In genomic region chr22:35812600-35812999, GRCh38 we compare ENCODE assay signal across 28 cellular contexts.
"Had no signal": no experiment of that assay in that cellular context is flagged by ENCODE, and none has a peak within 500 bp of the region (broad histone marks: within the 10 kb centered on the region; RNA-seq: fewer than 3 reads in every experiment).

No MANE protein-coding gene starts in this region.

- H3K4me1 ChIP-seq: colonic mucosa, lower lobe of right lung, parathyroid adenoma, spleen, upper lobe of right lung had no signal

- H3K27ac Mint-ChIP-seq: endodermal cell; memory B cell; natural killer cell treated with Interleukin-12 subunit alpha and Interleukin-12 subunit beta and Interleukin-15 and Interleukin-18, amount 100 ng/mL, for 72 hours; stimulated activated naive B cell treated with anti-CD40 and anti-IgM and Interleukin-4, amounts not matched to agents 10 μg/mL and 1 μg/mL and 100 μg/mL, for 72 hours; stimulated activated naive CD8-positive, alpha-beta T cell treated with anti-CD3 and anti-CD28 coated beads, Interleukin-15, amount 100 ng/mL, for 72 hours had no signal

- H3K27me3 ChIP-seq: colonic mucosa, heart right ventricle, spleen, testis, tibial nerve, upper lobe of right lung, vagina had no signal

- H3K9me3 Mint-ChIP-seq: endodermal cell; natural killer cell treated with Interleukin-12 subunit alpha and Interleukin-12 subunit beta and Interleukin-15 and Interleukin-18, amount 100 ng/mL, for 72 hours had no signal

- H2AFZ ChIP-seq: parathyroid adenoma had no signal

- H3K36me3 Mint-ChIP-seq: memory B cell; natural killer cell treated with Interleukin-12 subunit alpha and Interleukin-12 subunit beta and Interleukin-15 and Interleukin-18, amount 100 ng/mL, for 72 hours; stimulated activated naive B cell treated with anti-CD40 and anti-IgM and Interleukin-4, amounts not matched to agents 10 μg/mL and 1 μg/mL and 100 μg/mL, for 72 hours had no signal

- H3K9ac ChIP-seq: parathyroid adenoma had no signal

- FAIRE-seq: endothelial cell of umbilical vein, frontal cortex had no signal

- DNase-seq: colonic mucosa; dermis blood vessel endothelial cell; endodermal cell; heart right ventricle; hypothalamus; islet precursor cell; left ventricle myocardium inferior; lower lobe of right lung; midbrain; occipital lobe; psoas muscle; retina; spleen; stimulated activated CD4-positive, alpha-beta T cell treated with anti-CD3 and anti-CD28 coated beads, Interleukin-15, amount 100 ng/mL, for 24 hours; stimulated activated CD4-positive, alpha-beta T cell treated with anti-CD3 and anti-CD28 coated beads, Interleukin-1b, Interleukin-23, amount 100 ng/mL, for 48 hours; stimulated activated CD4-positive, alpha-beta T cell treated with anti-CD3 and anti-CD28 coated beads, Interleukin-4, amount 100 ng/mL, for 24 hours; stimulated activated naive B cell treated with anti-CD40 and anti-IgM and Interleukin-4, amounts not matched to agents 10 μg/mL and 1 μg/mL and 100 μg/mL, for 72 hours; stimulated activated naive CD8-positive, alpha-beta T cell treated with anti-CD3 and anti-CD28 coated beads, Interleukin-15, amount 100 ng/mL, for 72 hours; testis; upper lobe of right lung had no signal

- H3K4me3 Mint-ChIP-seq: endodermal cell; memory B cell; natural killer cell treated with Interleukin-12 subunit alpha and Interleukin-12 subunit beta and Interleukin-15 and Interleukin-18, amount 100 ng/mL, for 72 hours; stimulated activated naive B cell treated with anti-CD40 and anti-IgM and Interleukin-4, amounts not matched to agents 10 μg/mL and 1 μg/mL and 100 μg/mL, for 72 hours; stimulated activated naive CD8-positive, alpha-beta T cell treated with anti-CD3 and anti-CD28 coated beads, Interleukin-15, amount 100 ng/mL, for 72 hours had no signal

- ATAC-seq: heart right ventricle; lower lobe of right lung; natural killer cell treated with Interleukin-12 subunit alpha and Interleukin-12 subunit beta and Interleukin-15 and Interleukin-18, amount 100 ng/mL, for 72 hours; psoas muscle; sciatic nerve; stimulated activated naive B cell treated with anti-CD40 and anti-IgM and Interleukin-4, amounts not matched to agents 10 μg/mL and 1 μg/mL and 100 μg/mL, for 72 hours; stimulated activated naive CD8-positive, alpha-beta T cell treated with anti-CD3 and anti-CD28 coated beads, Interleukin-15, amount 100 ng/mL, for 72 hours; upper lobe of right lung had no signal

- H3K27ac ChIP-seq: colonic mucosa, heart right ventricle, left ventricle myocardium inferior, lower lobe of right lung, parathyroid adenoma, psoas muscle, spleen, testis, tibial nerve, upper lobe of right lung, vagina had no signal

- H3K4me1 Mint-ChIP-seq: memory B cell; stimulated activated naive B cell treated with anti-CD40 and anti-IgM and Interleukin-4, amounts not matched to agents 10 μg/mL and 1 μg/mL and 100 μg/mL, for 72 hours; stimulated activated naive CD8-positive, alpha-beta T cell treated with anti-CD3 and anti-CD28 coated beads, Interleukin-15, amount 100 ng/mL, for 72 hours had no signal

- H3K9me3 ChIP-seq: colonic mucosa, lower lobe of right lung, testis, upper lobe of right lung, vagina had no signal

- H3K27me3 Mint-ChIP-seq: natural killer cell treated with Interleukin-12 subunit alpha and Interleukin-12 subunit beta and Interleukin-15 and Interleukin-18, amount 100 ng/mL, for 72 hours; stimulated activated naive B cell treated with anti-CD40 and anti-IgM and Interleukin-4, amounts not matched to agents 10 μg/mL and 1 μg/mL and 100 μg/mL, for 72 hours; stimulated activated naive CD8-positive, alpha-beta T cell treated with anti-CD3 and anti-CD28 coated beads, Interleukin-15, amount 100 ng/mL, for 72 hours had no signal

- H3K4me3 ChIP-seq: colonic mucosa, heart right ventricle, left ventricle myocardium inferior, lower lobe of right lung, psoas muscle, spleen, testis, tibial nerve, upper lobe of right lung, vagina had no signal
